Comparison of ENCODE assay signal across 8 cellular contexts in genomic region chr7:99557940-99558305, GRCh38. TPM values are rescaled to one million over a fixed set of nuclear protein-coding genes. Genes with fewer than 3 reads are reported as not detected.
DNase-seq lines count a peak whose midpoint lies in the region; TF ChIP-seq lines count a peak whose summit lies in the region.

No MANE protein-coding gene starts in this region.

- H3K4me2 ChIP-seq in GM23248 (ENCODE audit: unreplicated experiment) (peak overlapping the region; percentile 84), OCI-LY3 (ENCODE audit: low read length) (peak overlapping the region; percentile 75)

- in situ Hi-C loops in GM23248 (cut with MboI) (no loop called here), G401 (cut with HindIII; ENCODE audit: low sequenced_read_pairs) (no loop called here)

- H3K9me3 ChIP-seq in GM23248 (ENCODE audit: low read depth) (no peaks in the 10 kb centered on the region), OCI-LY3 (ENCODE audit: insufficient read depth, low read length) (no peaks in the 10 kb centered on the region), esophagus (ENCODE audit: control insufficient read depth in 2 of 2, insufficient read depth in 1 of 2, low read depth in 1 of 2, low read length in 1 of 2) (no peaks in the 10 kb centered on the region)

- peak overlapping the region; percentile 96 for H3K27ac ChIP-seq in GM23248
- peak overlapping the region; percentile 78 for H3K27ac ChIP-seq in OCI-LY3 (ENCODE audit: low read length)
- H3K27ac ChIP-seq in esophagus (ENCODE audit: low read depth in 2 of 2, low read length in 1 of 2): peak overlapping the region; percentile 98 to 99

- H3K9ac ChIP-seq in GM23248 (peak overlapping the region; percentile 98), OCI-LY3 (ENCODE audit: low read length) (peak overlapping the region; percentile 98)

- peak overlapping the region; percentile 93 for H2AFZ ChIP-seq in GM23248
- peak overlapping the region; percentile 95 for H2AFZ ChIP-seq in OCI-LY3 (ENCODE audit: low read depth, low read length)

- H3K27me3 Mint-ChIP-seq in progenitor cell of endocrine pancreas: no peaks in the 10 kb centered on the region

- H3K4me1 ChIP-seq in GM23248 (ENCODE audit: insufficient read depth) (peaks cover 35% of the 10 kb centered on the region), OCI-LY3 (ENCODE audit: low read length) (peaks cover 18% of the 10 kb centered on the region), esophagus (ENCODE audit: control insufficient read depth in 2 of 2, insufficient read depth in 2 of 2, low read length in 1 of 2) (peaks cover 0 to 14% of the 10 kb centered on the region in 2 donors)

- 1 to 3% methylated on average over 17 of the region's 17 CpGs for WGBS in GM23248 (ENCODE audit: low coverage in 1 of 2, low lambda C conversion rate in 2 of 2, missing lambda C conversion rate in 2 of 2), 2 experiments
- WGBS in esophagus, 2 donors: 1 to 3% methylated on average over 17 of the region's 17 CpGs

- H4K20me1 ChIP-seq in GM23248 (ENCODE audit: insufficient read depth) (no peaks in the 10 kb centered on the region), OCI-LY3 (ENCODE audit: insufficient read depth, low read length) (no peaks in the 10 kb centered on the region)

- peak overlapping the region; percentile 99 for H3K27ac Mint-ChIP-seq in progenitor cell of endocrine pancreas

- no peaks in the 10 kb centered on the region for H3K9me2 ChIP-seq in GM23248 (ENCODE audit: insufficient read depth)

- peaks cover 13% of the 10 kb centered on the region for H3K4me1 Mint-ChIP-seq in progenitor cell of endocrine pancreas (ENCODE audit: low read depth)

- H3K36me3 ChIP-seq in GM23248 (ENCODE audit: low read depth) (peaks cover 25% of the 10 kb centered on the region), OCI-LY3 (replicated peaks; ENCODE audit: low read depth, low read length) (peaks cover 52% of the 10 kb centered on the region), esophagus (ENCODE audit: control insufficient read depth in 2 of 2, insufficient read depth in 2 of 2, low read length in 1 of 2) (peaks cover 8 to 16% of the 10 kb centered on the region in 2 donors)

- peak overlapping the region; percentile 99 for H3K4me3 ChIP-seq in GM12864 (ENCODE audit: low read depth, low read length)
- H3K4me3 ChIP-seq in GM23248: peak overlapping the region; percentile 96
- peak overlapping the region; percentile 96 for H3K4me3 ChIP-seq in OCI-LY3 (ENCODE audit: low read length)
- H3K4me3 ChIP-seq in esophagus (ENCODE audit: low read depth in 1 of 2, low read length in 2 of 2): peak overlapping the region; percentile 94

- TF ChIP-seq CTCF in GM12864 (IDR thresholded peaks at IDR 0.05; ENCODE audit: low read depth, low read length, missing control alignments) (no peak), OCI-LY3 (IDR thresholded peaks at IDR 0.05; ENCODE audit: low read depth, low read length) (no peak), progenitor cell of endocrine pancreas (IDR thresholded peaks at IDR 0.05; ENCODE audit: unreplicated experiment) (no peak)

- no peaks in the 10 kb centered on the region for H3K9me3 Mint-ChIP-seq in progenitor cell of endocrine pancreas (ENCODE audit: low read depth)

- peaks cover 39% of the 10 kb centered on the region for H3F3A ChIP-seq in GM23248 (ENCODE audit: insufficient read depth)

- DNase-seq in GM12864 (ENCODE audit: low read depth): no peak
- DNase-seq in GM23248: no peak
- no peak for DNase-seq in progenitor cell of endocrine pancreas (ENCODE audit: low spot score, unreplicated experiment)
- DNase-seq in foreskin melanocyte: no peak
- no peak for DNase-seq in G401 (ENCODE audit: low spot score)
- DNase-seq in NCI-H146 treated with DMSO at 0.1 percent for 48 hours (lab: John Stamatoyannopoulos, UW; ENCODE audit: unreplicated experiment): no peak

- H3K79me2 ChIP-seq in GM23248 (ENCODE audit: insufficient read depth) (peaks cover 79% of the 10 kb centered on the region), OCI-LY3 (ENCODE audit: low read length) (peaks cover 63% of the 10 kb centered on the region)

- no peaks in the 10 kb centered on the region for H3K27me3 ChIP-seq in GM23248 (replicated peaks; ENCODE audit: insufficient read depth)
- no peaks in the 10 kb centered on the region for H3K27me3 ChIP-seq in OCI-LY3 (ENCODE audit: low read depth, low read length)
- no peaks in the 10 kb centered on the region for H3K27me3 ChIP-seq in esophagus (ENCODE audit: control insufficient read depth in 1 of 2, insufficient read depth in 2 of 2, low read length in 2 of 2)

- peaks cover 21% of the 10 kb centered on the region for H3K36me3 Mint-ChIP-seq in progenitor cell of endocrine pancreas (ENCODE audit: insufficient read depth)

- H3K4me3 Mint-ChIP-seq in progenitor cell of endocrine pancreas (ENCODE audit: low read depth): peak overlapping the region; percentile 99

RNA-seq across cellular contexts. Expression of gene ZNF655, which starts 0.5 kb away (rescaled TPM):
- 54.6 and 70.0 TPM in 2 replicates for total RNA-seq in GM23248 (2014; rRNA removed; shearing (Covaris generic))
- polyA plus RNA-seq in GM23248 (2016; fragmentation: Nextera tagmentation; extraction: Ambion mirVana): 36.5 and 37.2 TPM in 2 replicates
- polyA plus RNA-seq in esophagus: 10 to 100 TPM; 56.9 to 80.5 TPM
- 70.9 and 72.6 TPM in 2 replicates for total RNA-seq in progenitor cell of endocrine pancreas
- 40.9 and 48.6 TPM in 2 replicates for total RNA-seq in G401 (2014; rRNA removed; shearing (Covaris generic))

RNA-seq across cellular contexts. Expression of gene FAM200A, which starts 6.0 kb away (rescaled TPM):
- 6.2 and 9.2 TPM in 2 replicates for total RNA-seq in GM23248 (2014; rRNA removed; shearing (Covaris generic))
- 6.2 and 8.2 TPM in 2 replicates for polyA plus RNA-seq in GM23248 (2016; fragmentation: Nextera tagmentation; extraction: Ambion mirVana)
- 1 to 10 TPM; 2.8 to 3.8 TPM for polyA plus RNA-seq in esophagus
- total RNA-seq in progenitor cell of endocrine pancreas: 12.5 and 12.9 TPM in 2 replicates
- total RNA-seq in G401 (2014; rRNA removed; shearing (Covaris generic)): 2.6 and 5.0 TPM in 2 replicates

RNA-seq across cellular contexts. Expression of gene TMEM225B, which starts 40.1 kb away (rescaled TPM):
- not detected in 2 replicates for total RNA-seq in GM23248 (2014; rRNA removed; shearing (Covaris generic))
- polyA plus RNA-seq in GM23248 (2016; fragmentation: Nextera tagmentation; extraction: Ambion mirVana) (0.24 and 0.44 TPM in 2 replicates), esophagus (under 1 TPM; 0.66 to 0.96 TPM)
- total RNA-seq in progenitor cell of endocrine pancreas: 0.91 and 1.4 TPM in 2 replicates
- total RNA-seq in G401 (2014; rRNA removed; shearing (Covaris generic)): 0.12 TPM in 1 of 2 replicates, not detected in the other

RNA-seq across cellular contexts. Expression of gene ZKSCAN5, which starts 53.5 kb away (rescaled TPM):
- total RNA-seq in GM23248 (2014; rRNA removed; shearing (Covaris generic)): 10.7 and 12.0 TPM in 2 replicates
- polyA plus RNA-seq in GM23248 (2016; fragmentation: Nextera tagmentation; extraction: Ambion mirVana) (6.3 and 6.4 TPM in 2 replicates), esophagus (1 to 10 TPM; 2.2 to 2.5 TPM)
- 14.7 and 15.2 TPM in 2 replicates for total RNA-seq in progenitor cell of endocrine pancreas
- total RNA-seq in G401 (2014; rRNA removed; shearing (Covaris generic)): 18.6 and 23.1 TPM in 2 replicates

RNA-seq across cellular contexts. Expression of gene ZNF394, which starts 57.8 kb away (rescaled TPM):
- 17.3 and 24.3 TPM in 2 replicates for total RNA-seq in GM23248 (2014; rRNA removed; shearing (Covaris generic))
- polyA plus RNA-seq in GM23248 (2016; fragmentation: Nextera tagmentation; extraction: Ambion mirVana): 16.8 and 17.6 TPM in 2 replicates
- 10 to 100 TPM; 15.2 to 19.8 TPM for polyA plus RNA-seq in esophagus
- total RNA-seq in progenitor cell of endocrine pancreas: 23.7 and 24.8 TPM in 2 replicates
- total RNA-seq in G401 (2014; rRNA removed; shearing (Covaris generic)): 20.7 and 21.5 TPM in 2 replicates
